9 cellular contexts compared by ENCODE assay signal in genomic region chr2:54459037-54459441, GRCh38. TPM values are rescaled to one million over a fixed set of nuclear protein-coding genes. Genes with fewer than 3 reads are reported as not detected.
DNase-seq lines count a peak whose midpoint lies in the region; ATAC-seq and TF ChIP-seq lines count a peak whose summit lies in the region.
"Had no signal": no experiment of that assay in that cellular context is flagged by ENCODE, and none has a peak within 500 bp of the region (broad histone marks: within the 10 kb centered on the region; RNA-seq: fewer than 3 reads in every experiment).

No MANE protein-coding gene starts in this region.

- POLR2A ChIA-PET in MCF 10A (lab: Yijun Ruan, JAX) (interaction anchor here (1.5 kb wide), 1 partner anchor 10 kb away, joined by 5 read pairs; no protein-coding TSS in a partner anchor), T-cell (lab: Charles Lee) (no interaction called here)

- peak; percentile 25 for DNase-seq in MCF 10A (ENCODE audit: unreplicated experiment)
- no peak for DNase-seq in breast epithelium (ENCODE audit: low spot score in 2 of 2)
- DNase-seq in T-cell, result no peak
- DNase-seq in inferior parietal cortex (ENCODE audit: extremely low spot score), result peak; percentile 55
- peak in 1 of 2 donors; percentile 53 for DNase-seq in tibial nerve (ENCODE audit: low spot score in 2 of 2)
- DNase-seq in iPS-NIHi7 (ENCODE audit: extremely low spot score), result no peak
- DNase-seq in DMS153 treated with DMSO at 0.1 percent for 48 hours (lab: John Stamatoyannopoulos, UW; ENCODE audit: unreplicated experiment), result no peak
- DNase-seq in NCI-H187 (lab: John Stamatoyannopoulos, UW), result no peak
- DNase-seq: endodermal cell had no signal

- H3K4me1 Mint-ChIP-seq in MCF 10A (ENCODE audit: insufficient read depth, unreplicated experiment) (no peaks in the 10 kb centered on the region), T-cell (peaks cover 20 to 22% (median 22%) of the 10 kb centered on the region in 3 donors)

- intact Hi-C loops in MCF 10A (cut with micrococcal nuclease) (no loop called here), breast epithelium (cut with DNase I; ENCODE audit: low total_unique reads) (no loop called here)

- CTCF ChIA-PET in MCF 10A (lab: Yijun Ruan, JAX), result no interaction called here
- CTCF ChIA-PET in T-cell (lab: Charles Lee), result no interaction called here

- H3K9me3 Mint-ChIP-seq in MCF 10A (ENCODE audit: unreplicated experiment), result no peaks in the 10 kb centered on the region
- no peaks in the 10 kb centered on the region for H3K9me3 Mint-ChIP-seq in T-cell
- H3K9me3 Mint-ChIP-seq: endodermal cell had no signal

- no TSS peak for BruUV-seq in MCF 10A (replicated peaks; lab: Mats Ljungman, UMichigan)

- H3K27ac Mint-ChIP-seq in MCF 10A (ENCODE audit: low read depth, unreplicated experiment) (no peak overlapping the region), T-cell (no peak overlapping the region)
- H3K27ac Mint-ChIP-seq: endodermal cell had no signal

- peak overlapping the region in 1 of 3 donors; percentile 2 for H3K4me3 ChIP-seq in breast epithelium
- peak overlapping the region in 3 of 4 donors; percentile 60 to 86 (median 70) for H3K4me3 ChIP-seq in tibial nerve

- no peak overlapping the region for H3K27ac ChIP-seq in breast epithelium
- H3K27ac ChIP-seq in tibial nerve, result peak overlapping the region; percentile 17 to 97 (median 86)

- H3K9me3 ChIP-seq in breast epithelium (no peaks in the 10 kb centered on the region), tibial nerve (no peaks in the 10 kb centered on the region)

- ATAC-seq in T-cell (replicated peaks in 1 of 4), result no peak

- TF ChIP-seq CTCF in MCF 10A (IDR thresholded peaks at IDR 0.05; ENCODE audit: unreplicated experiment) (no peak), breast epithelium (IDR thresholded peaks at IDR 0.05) (no peak), tibial nerve (IDR thresholded peaks at IDR 0.05) (no peak)

- no peaks in the 10 kb centered on the region for H3K36me3 ChIP-seq in breast epithelium
- H3K36me3 ChIP-seq in tibial nerve, result no peaks in the 10 kb centered on the region

- TF ChIP-seq POLR2A in breast epithelium (IDR thresholded peaks at IDR 0.05), result no peak
- TF ChIP-seq POLR2A in tibial nerve (IDR thresholded peaks at IDR 0.05), result no peak

- H3K4me3 Mint-ChIP-seq in MCF 10A (ENCODE audit: unreplicated experiment) (no peak overlapping the region), T-cell (peak overlapping the region in 2 of 3 donors; percentile 7 to 36)
- H3K4me3 Mint-ChIP-seq: endodermal cell had no signal

- 0 to 2% methylated on average over 2 of the region's 2 CpGs for WGBS in tibial nerve, 2 donors

- H3K36me3 Mint-ChIP-seq in MCF 10A (ENCODE audit: insufficient read depth, unreplicated experiment) (no peaks in the 10 kb centered on the region), T-cell (no peaks in the 10 kb centered on the region)

- peak in 1 of 2 donors; percentile 33 for TF ChIP-seq EP300 in tibial nerve (IDR thresholded peaks at IDR 0.05)

- H3K4me1 ChIP-seq in breast epithelium, result no peaks in the 10 kb centered on the region
- peaks cover 0 to 71% (median 22%) of the 10 kb centered on the region in 4 donors for H3K4me1 ChIP-seq in tibial nerve

- H3K27me3 ChIP-seq in breast epithelium (no peaks in the 10 kb centered on the region), tibial nerve (no peaks in the 10 kb centered on the region)

- no peaks in the 10 kb centered on the region for H3K27me3 Mint-ChIP-seq in MCF 10A (ENCODE audit: insufficient read depth, unreplicated experiment)
- peaks cover 58 to 62% of the 10 kb centered on the region in 2 donors for H3K27me3 Mint-ChIP-seq in T-cell

RNA-seq across cellular contexts. Expression of gene SPTBN1, which starts 2.9 kb away (rescaled TPM):
- total RNA-seq in MCF 10A (2022) (148 and 171 TPM in 2 replicates), breast epithelium (1,000 to 10,000 TPM in 1 of 3 donors, 100 to 1,000 TPM in 2; 223 to 1,216 (median 273) TPM), T-cell (100 to 1,000 TPM; 129 to 222 (median 139) TPM), tibial nerve (100 to 1,000 TPM; 670 to 967 (median 890) TPM)

Comparison
In these comparisons a context has a peak if more than half of its experiments do, and no peak if none do; other contexts are left out.
1. DNase-seq: peak in MCF 10A (single experiment) and inferior parietal cortex (single experiment); none in breast epithelium (0 of 2), T-cell (0 of 34), iPS-NIHi7 (single experiment), DMS153 treated with DMSO at 0.1 percent for 48 hours (single experiment) and NCI-H187 (0 of 2).
2. H3K27ac ChIP-seq: peak in tibial nerve (4 of 4); none in breast epithelium (0 of 2).